In the genomic region with DNA sequence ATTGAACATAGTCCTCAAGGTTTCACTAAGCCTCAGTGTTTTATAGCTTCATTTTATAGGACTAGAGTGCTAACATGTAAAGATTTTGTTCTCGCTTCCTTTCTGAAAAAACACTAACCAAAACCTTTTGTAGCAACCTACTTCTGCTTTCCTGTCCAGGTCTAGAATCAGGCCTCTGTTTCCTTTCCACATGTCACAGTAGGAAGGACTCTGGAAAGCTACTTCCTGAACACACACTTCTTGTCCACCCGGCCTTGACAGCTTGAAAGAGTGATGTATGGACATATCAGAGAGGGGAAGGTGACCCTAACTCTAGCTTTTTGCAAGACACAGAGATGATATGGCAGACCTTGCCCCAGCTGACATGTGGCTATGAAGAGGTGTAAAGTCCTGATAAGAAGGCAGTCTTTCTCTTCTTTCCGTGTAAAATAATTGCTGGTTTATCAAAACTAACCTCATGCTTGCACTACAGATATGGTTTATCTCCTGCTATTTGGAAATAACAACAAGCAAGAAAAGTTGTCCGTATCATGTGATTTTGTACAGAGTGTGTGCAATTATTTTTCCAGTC, we compare ENCODE assay signal across 12 cellular contexts.
A peak's percentile ranks its signal among the peaks of the same experiment; 100 is the strongest.
DNase-seq lines count a peak whose midpoint lies in the region; ATAC-seq, FAIRE-seq and TF ChIP-seq lines count a peak whose summit lies in the region.
"Had no signal": no experiment of that assay in that cellular context is flagged by ENCODE, and none has a peak within 500 bp of the region (broad histone marks: within the 10 kb centered on the region; RNA-seq: fewer than 3 reads in every experiment).

No MANE protein-coding gene starts in this region.

- H3K4me2 ChIP-seq in GM23248 (ENCODE audit: unreplicated experiment) = no peak overlapping the region

- intact Hi-C loops in left ventricle myocardium superior (cut with micrococcal nuclease) = no loop called here

- DNase-seq in GM18507 (ENCODE audit: extremely low spot score, insufficient read length, low read depth) (no peak), HK-2 (ENCODE audit: unreplicated experiment) (no peak), GM03348 (ENCODE audit: low spot score) (no peak), GM23248 (no peak), left ventricle myocardium superior (no peak)
- DNase-seq: activated naive CD4-positive, alpha-beta T cell treated with Interleukin-2 at 50 U/mL for 16 hours; Right ventricle myocardium superior; stimulated activated naive CD4-positive, alpha-beta T cell had no signal

- in situ Hi-C loops in GM23248 (cut with MboI) = no loop called here

- H3K36me3 ChIP-seq in liver (ENCODE audit: control insufficient read depth in 4 of 4, insufficient read depth in 3 of 4, low read depth in 1 of 4, low read length in 3 of 4) (no peaks in the 10 kb centered on the region), GM23248 (ENCODE audit: low read depth) (no peaks in the 10 kb centered on the region)

- no peaks in the 10 kb centered on the region for H3K27me3 ChIP-seq in liver (ENCODE audit: control insufficient read depth in 4 of 4, insufficient read depth in 4 of 4, low read length in 3 of 4)
- H3K27me3 ChIP-seq in GM23248 (replicated peaks; ENCODE audit: insufficient read depth) = no peaks in the 10 kb centered on the region

- no peaks in the 10 kb centered on the region for H3K9me3 ChIP-seq in liver (ENCODE audit: control insufficient read depth in 4 of 4, low read length in 3 of 4)
- H3K9me3 ChIP-seq in GM23248 (ENCODE audit: low read depth) = no peaks in the 10 kb centered on the region

- no peak overlapping the region for H2AFZ ChIP-seq in GM23248
- H2AFZ ChIP-seq: parathyroid adenoma had no signal

- no peaks in the 10 kb centered on the region for H3F3A ChIP-seq in GM23248 (ENCODE audit: insufficient read depth)

- H3K9me2 ChIP-seq in GM23248 (ENCODE audit: insufficient read depth) = no peaks in the 10 kb centered on the region

- H3K27ac ChIP-seq in liver (ENCODE audit: low read depth in 1 of 2, low read length in 2 of 2) = no peak overlapping the region
- no peak overlapping the region for H3K27ac ChIP-seq in GM23248
- H3K27ac ChIP-seq: parathyroid adenoma had no signal

- H3K9ac ChIP-seq in liver (ENCODE audit: low read depth in 1 of 2, low read length in 2 of 2) = no peak overlapping the region
- no peak overlapping the region for H3K9ac ChIP-seq in GM23248
- H3K9ac ChIP-seq: parathyroid adenoma had no signal

- H3K79me2 ChIP-seq in GM23248 (ENCODE audit: insufficient read depth) = no peaks in the 10 kb centered on the region
- H3K79me2 ChIP-seq: parathyroid adenoma had no signal

- H3K4me1 ChIP-seq in liver (ENCODE audit: control insufficient read depth in 4 of 4, insufficient read depth in 4 of 4, low read length in 3 of 4) = peaks cover 0 to 5% (median 0%) of the 10 kb centered on the region in 4 donors
- H3K4me1 ChIP-seq in GM23248 (ENCODE audit: insufficient read depth) = peaks cover 15% of the 10 kb centered on the region
- H3K4me1 ChIP-seq: parathyroid adenoma had no signal

- FAIRE-seq in GM18507 (lab: Jason Lieb, UNC) = peak; percentile 80

- ATAC-seq in GM21786 (IDR thresholded peaks at IDR 0.05; ENCODE audit: unreplicated experiment) = peak; percentile 87
- peak; percentile 65 for ATAC-seq in HG03575 (IDR thresholded peaks at IDR 0.05; ENCODE audit: extremely low read depth, insufficient number of reproducible peaks, low FRiP score, unreplicated experiment)
- no peak for ATAC-seq in left ventricle myocardium superior

- WGBS in liver = 68% methylated on average over 4 of the region's 4 CpGs
- WGBS in GM23248 (ENCODE audit: low coverage in 1 of 2, low lambda C conversion rate in 2 of 2, missing lambda C conversion rate in 2 of 2), 2 experiments = 81 to 82% methylated on average over 4 of the region's 4 CpGs

- H3K4me3 ChIP-seq in liver (ENCODE audit: low read depth in 1 of 3, low read length in 3 of 3) (no peak overlapping the region), GM23248 (no peak overlapping the region)

- TF ChIP-seq RAD21 in liver (IDR thresholded peaks at IDR 0.05) = peak in 1 of 2 donors; percentile 2

- no peak for TF ChIP-seq CTCF in liver (IDR thresholded peaks at IDR 0.05; ENCODE audit: low read depth, low read length, missing input control)

- H4K20me1 ChIP-seq in GM23248 (ENCODE audit: insufficient read depth) = no peaks in the 10 kb centered on the region

TF ChIP-seq in liver, 16 proteins besides CTCF, POLR2A, EP300 and RAD21:
- TF ChIP-seq FOXA2 (IDR thresholded peaks at IDR 0.05) (no peak), MAX (IDR thresholded peaks at IDR 0.05) (peak; percentile 27), FOXA1 (IDR thresholded peaks at IDR 0.05) (no peak), TAF1 (conservative IDR thresholded peaks at IDR 0.05) (no peak), GABPA (IDR thresholded peaks at IDR 0.05 in 1 of 2, conservative IDR thresholded peaks at IDR 0.05 in 1 of 2) (no peak), EGR1 (IDR thresholded peaks at IDR 0.05; ENCODE audit: low read depth in 2 of 2) (no peak), YY1 (IDR thresholded peaks at IDR 0.05) (no peak), REST (IDR thresholded peaks at IDR 0.05) (no peak), SP1 (IDR thresholded peaks at IDR 0.05) (no peak), JUND (IDR thresholded peaks at IDR 0.05) (no peak), NR2F2 (IDR thresholded peaks at IDR 0.05) (peak; percentile 74)
